ENCODE assay signal across 11 cellular contexts in genomic region chr2:162025121-162025911, GRCh38. TPM values are rescaled to one million over a fixed set of nuclear protein-coding genes. Genes with fewer than 3 reads are reported as not detected.
DNase-seq lines count a peak whose midpoint lies in the region; ATAC-seq and TF ChIP-seq lines count a peak whose summit lies in the region.
"Had no signal": no experiment of that assay in that cellular context is flagged by ENCODE, and none has a peak within 500 bp of the region (broad histone marks: within the 10 kb centered on the region; RNA-seq: fewer than 3 reads in every experiment).

No MANE protein-coding gene starts in this region.

- H3K79me2 ChIP-seq in smooth muscle cell (ENCODE audit: low read depth), result no peaks in the 10 kb centered on the region

- CTCF ChIA-PET in activated CD4-positive, alpha-beta T cell treated with anti-CD3 and anti-CD28 coated beads for 36 hours (lab: Charles Lee), result interaction anchor here (0.8 to 2.7 kb wide), 4 partner anchors 9 to 14 kb away, joined by 3 to 8 read pairs (median 4); no protein-coding TSS in a partner anchor

- peaks cover 35% of the 10 kb centered on the region for H3K27me3 ChIP-seq in smooth muscle cell (ENCODE audit: low read depth)

- POLR2A ChIA-PET in activated CD4-positive, alpha-beta T cell treated with anti-CD3 and anti-CD28 coated beads for 36 hours (lab: Charles Lee), result interaction anchor here (0.6 kb wide), 1 partner anchor 90 kb away, joined by 3 read pairs; no protein-coding TSS in a partner anchor

- H3K4me1 Mint-ChIP-seq in activated CD4-positive, alpha-beta T cell treated with anti-CD3 and anti-CD28 coated beads for 36 hours, result peaks cover 46% of the 10 kb centered on the region

- peaks cover 23% of the 10 kb centered on the region for H3K36me3 Mint-ChIP-seq in activated CD4-positive, alpha-beta T cell treated with anti-CD3 and anti-CD28 coated beads for 36 hours (ENCODE audit: low read depth)

- H3K27ac Mint-ChIP-seq in activated CD4-positive, alpha-beta T cell treated with anti-CD3 and anti-CD28 coated beads for 36 hours, result peak overlapping the region; percentile 17

- no peak overlapping the region for H3K4me3 Mint-ChIP-seq in activated CD4-positive, alpha-beta T cell treated with anti-CD3 and anti-CD28 coated beads for 36 hours

- no peaks in the 10 kb centered on the region for H3K36me3 ChIP-seq in smooth muscle cell (ENCODE audit: low read depth)

- intact Hi-C loops in activated CD4-positive, alpha-beta T cell treated with anti-CD3 and anti-CD28 coated beads for 36 hours (cut with DNase I, micrococcal nuclease), result no loop called here

- H2AFZ ChIP-seq in smooth muscle cell (ENCODE audit: low read depth), result no peak overlapping the region

- H3K4me3 ChIP-seq in choroid plexus epithelial cell (ENCODE audit: low read depth, low read length), result no peak overlapping the region
- H3K4me3 ChIP-seq in smooth muscle cell, result no peak overlapping the region

- peak overlapping the region; percentile 34 for H3K4me2 ChIP-seq in smooth muscle cell

- H3K27me3 Mint-ChIP-seq in activated CD4-positive, alpha-beta T cell treated with anti-CD3 and anti-CD28 coated beads for 36 hours, result no peaks in the 10 kb centered on the region

- H4K20me1 ChIP-seq in smooth muscle cell (ENCODE audit: low read depth), result no peaks in the 10 kb centered on the region

- no peak overlapping the region for H3K9ac ChIP-seq in smooth muscle cell (ENCODE audit: low read depth)

- peak; percentile 57 for ATAC-seq in activated CD4-positive, alpha-beta T cell treated with anti-CD3 and anti-CD28 coated beads for 36 hours
- ATAC-seq in GM21786 (IDR thresholded peaks at IDR 0.05; ENCODE audit: unreplicated experiment) (no peak), HG03442 (IDR thresholded peaks at IDR 0.05; ENCODE audit: unreplicated experiment) (no peak)

- H3K4me1 ChIP-seq in smooth muscle cell (ENCODE audit: low read depth), result no peaks in the 10 kb centered on the region

- H3K9me3 ChIP-seq in smooth muscle cell (replicated peaks; ENCODE audit: low read depth), result no peaks in the 10 kb centered on the region

- no peaks in the 10 kb centered on the region for H3K9me3 Mint-ChIP-seq in activated CD4-positive, alpha-beta T cell treated with anti-CD3 and anti-CD28 coated beads for 36 hours (ENCODE audit: low read depth)

- H3K27ac ChIP-seq in smooth muscle cell (ENCODE audit: low read depth), result peak overlapping the region; percentile 8
- H3K27ac ChIP-seq: epithelial cell of prostate had no signal

- H3F3A ChIP-seq in smooth muscle cell (ENCODE audit: low read depth), result peaks cover 9% of the 10 kb centered on the region

- 41% methylated on average over 6 of the region's 6 CpGs for WGBS in smooth muscle cell (ENCODE audit: low lambda C conversion rate)

- TF ChIP-seq CTCF in choroid plexus epithelial cell (conservative IDR thresholded peaks at IDR 0.05; ENCODE audit: low read depth, low read length) (no peak), smooth muscle cell (IDR thresholded peaks at IDR 0.05; ENCODE audit: borderline replicate concordance, insufficient read depth, poor library complexity, severe bottlenecking) (no peak)

- no peak for DNase-seq in activated CD4-positive, alpha-beta T cell treated with anti-CD3 and anti-CD28 coated beads for 36 hours
- no peak for DNase-seq in activated CD4-positive, alpha-beta T cell treated with anti-CD3 and anti-CD28 coated beads for 1 hour
- DNase-seq in M059J (ENCODE audit: low read depth) (peak; percentile 72), choroid plexus epithelial cell (ENCODE audit: low read depth) (peak; percentile 36), smooth muscle cell (lab: John Stamatoyannopoulos, UW; ENCODE audit: unreplicated experiment) (no peak), activated gamma-delta T cell (lab: John Stamatoyannopoulos, UW) (no peak)
- DNase-seq: anterior cingulate cortex, NCI-H187 treated with DMSO at 0.1 percent for 48 hours had no signal

RNA-seq across cellular contexts. Expression of gene DPP4, which starts 48.7 kb away (rescaled TPM):
- total RNA-seq in activated CD4-positive, alpha-beta T cell treated with anti-CD3 and anti-CD28 coated beads for 36 hours, result 10 to 100 TPM; 15.9 to 22.4 TPM
- 13.5 and 17.5 TPM in 2 replicates for total RNA-seq in M059J (2014; rRNA removed; shearing (Covaris generic))
- total RNA-seq in smooth muscle cell, result 29.5 and 32.0 TPM in 2 replicates
- polyA plus RNA-seq in smooth muscle cell, result 17.6 and 24.8 TPM in 2 replicates

Comparison
In these comparisons a context has a peak if more than half of its experiments do, and no peak if none do; other contexts are left out.
1. DNase-seq: peak in M059J (single experiment) and choroid plexus epithelial cell (single experiment); none in activated CD4-positive, alpha-beta T cell treated with anti-CD3 and anti-CD28 coated beads for 36 hours (single experiment), activated CD4-positive, alpha-beta T cell treated with anti-CD3 and anti-CD28 coated beads for 1 hour (single experiment), smooth muscle cell (single experiment) and activated gamma-delta T cell (single experiment).